2 cellular contexts compared by ENCODE assay signal in the genomic region with DNA sequence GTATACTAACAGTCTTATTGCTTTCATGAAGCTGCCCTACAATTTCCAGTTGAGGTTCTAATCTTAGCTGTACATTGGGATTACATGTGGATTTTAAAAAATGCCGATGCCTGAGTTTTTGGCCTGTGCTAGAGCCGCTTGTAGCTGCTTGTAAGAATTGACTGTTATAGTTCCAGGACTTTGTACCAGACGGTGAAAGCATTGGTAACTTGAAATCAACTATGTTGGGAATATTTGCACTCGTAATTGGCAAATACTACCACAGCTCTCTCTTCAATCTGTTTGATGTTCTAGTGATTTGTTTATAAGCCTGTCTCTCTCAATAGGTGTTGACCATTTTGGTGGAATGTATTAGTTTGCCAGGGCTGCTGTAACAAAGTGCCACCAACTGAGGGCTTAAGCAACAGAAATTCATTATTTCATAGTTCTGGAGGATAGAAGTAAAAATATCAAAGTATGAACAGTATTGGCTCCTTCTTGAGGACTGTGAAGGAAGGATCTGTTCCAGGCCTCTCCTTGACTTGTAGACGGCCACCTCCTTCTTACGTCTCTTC.
TF ChIP-seq lines count a peak whose summit lies in the region.

No MANE protein-coding gene starts in this region.

TF ChIP-seq in IMR-90, 13 proteins besides CTCF, POLR2A, EP300 and RAD21 (continued from another document):
- TF ChIP-seq, protein P1, sequence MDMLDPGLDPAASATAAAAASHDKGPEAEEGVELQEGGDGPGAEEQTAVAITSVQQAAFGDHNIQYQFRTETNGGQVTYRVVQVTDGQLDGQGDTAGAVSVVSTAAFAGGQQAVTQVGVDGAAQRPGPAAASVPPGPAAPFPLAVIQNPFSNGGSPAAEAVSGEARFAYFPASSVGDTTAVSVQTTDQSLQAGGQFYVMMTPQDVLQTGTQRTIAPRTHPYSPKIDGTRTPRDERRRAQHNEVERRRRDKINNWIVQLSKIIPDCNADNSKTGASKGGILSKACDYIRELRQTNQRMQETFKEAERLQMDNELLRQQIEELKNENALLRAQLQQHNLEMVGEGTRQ (IDR thresholded peaks at IDR 0.05; ENCODE audit: low read depth, low read length): no peak
- TF ChIP-seq MXI1 (IDR thresholded peaks at IDR 0.05; ENCODE audit: borderline replicate concordance, low read depth, low read length): no peak

TF ChIP-seq in liver, 16 proteins besides CTCF, POLR2A, EP300 and RAD21 (continued from another document):
- TF ChIP-seq, protein P2, sequence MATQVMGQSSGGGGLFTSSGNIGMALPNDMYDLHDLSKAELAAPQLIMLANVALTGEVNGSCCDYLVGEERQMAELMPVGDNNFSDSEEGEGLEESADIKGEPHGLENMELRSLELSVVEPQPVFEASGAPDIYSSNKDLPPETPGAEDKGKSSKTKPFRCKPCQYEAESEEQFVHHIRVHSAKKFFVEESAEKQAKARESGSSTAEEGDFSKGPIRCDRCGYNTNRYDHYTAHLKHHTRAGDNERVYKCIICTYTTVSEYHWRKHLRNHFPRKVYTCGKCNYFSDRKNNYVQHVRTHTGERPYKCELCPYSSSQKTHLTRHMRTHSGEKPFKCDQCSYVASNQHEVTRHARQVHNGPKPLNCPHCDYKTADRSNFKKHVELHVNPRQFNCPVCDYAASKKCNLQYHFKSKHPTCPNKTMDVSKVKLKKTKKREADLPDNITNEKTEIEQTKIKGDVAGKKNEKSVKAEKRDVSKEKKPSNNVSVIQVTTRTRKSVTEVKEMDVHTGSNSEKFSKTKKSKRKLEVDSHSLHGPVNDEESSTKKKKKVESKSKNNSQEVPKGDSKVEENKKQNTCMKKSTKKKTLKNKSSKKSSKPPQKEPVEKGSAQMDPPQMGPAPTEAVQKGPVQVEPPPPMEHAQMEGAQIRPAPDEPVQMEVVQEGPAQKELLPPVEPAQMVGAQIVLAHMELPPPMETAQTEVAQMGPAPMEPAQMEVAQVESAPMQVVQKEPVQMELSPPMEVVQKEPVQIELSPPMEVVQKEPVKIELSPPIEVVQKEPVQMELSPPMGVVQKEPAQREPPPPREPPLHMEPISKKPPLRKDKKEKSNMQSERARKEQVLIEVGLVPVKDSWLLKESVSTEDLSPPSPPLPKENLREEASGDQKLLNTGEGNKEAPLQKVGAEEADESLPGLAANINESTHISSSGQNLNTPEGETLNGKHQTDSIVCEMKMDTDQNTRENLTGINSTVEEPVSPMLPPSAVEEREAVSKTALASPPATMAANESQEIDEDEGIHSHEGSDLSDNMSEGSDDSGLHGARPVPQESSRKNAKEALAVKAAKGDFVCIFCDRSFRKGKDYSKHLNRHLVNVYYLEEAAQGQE (IDR thresholded peaks at IDR 0.05): no peak
- TF ChIP-seq FOXA2 (IDR thresholded peaks at IDR 0.05) (no peak), SP1 (IDR thresholded peaks at IDR 0.05) (peak; percentile 85), HNF4A (conservative IDR thresholded peaks at IDR 0.05) (peak; percentile 90 to 94), YY1 (IDR thresholded peaks at IDR 0.05) (peak; percentile 40), RXRA (IDR thresholded peaks at IDR 0.05) (peak in 1 of 2 donors; percentile 41), JUND (IDR thresholded peaks at IDR 0.05) (peak; percentile 25 to 36)
- TF ChIP-seq, protein P3, sequence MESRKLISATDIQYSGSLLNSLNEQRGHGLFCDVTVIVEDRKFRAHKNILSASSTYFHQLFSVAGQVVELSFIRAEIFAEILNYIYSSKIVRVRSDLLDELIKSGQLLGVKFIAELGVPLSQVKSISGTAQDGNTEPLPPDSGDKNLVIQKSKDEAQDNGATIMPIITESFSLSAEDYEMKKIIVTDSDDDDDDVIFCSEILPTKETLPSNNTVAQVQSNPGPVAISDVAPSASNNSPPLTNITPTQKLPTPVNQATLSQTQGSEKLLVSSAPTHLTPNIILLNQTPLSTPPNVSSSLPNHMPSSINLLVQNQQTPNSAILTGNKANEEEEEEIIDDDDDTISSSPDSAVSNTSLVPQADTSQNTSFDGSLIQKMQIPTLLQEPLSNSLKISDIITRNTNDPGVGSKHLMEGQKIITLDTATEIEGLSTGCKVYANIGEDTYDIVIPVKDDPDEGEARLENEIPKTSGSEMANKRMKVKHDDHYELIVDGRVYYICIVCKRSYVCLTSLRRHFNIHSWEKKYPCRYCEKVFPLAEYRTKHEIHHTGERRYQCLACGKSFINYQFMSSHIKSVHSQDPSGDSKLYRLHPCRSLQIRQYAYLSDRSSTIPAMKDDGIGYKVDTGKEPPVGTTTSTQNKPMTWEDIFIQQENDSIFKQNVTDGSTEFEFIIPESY (IDR thresholded peaks at IDR 0.05): peak; percentile 56
- TF ChIP-seq, protein P4, sequence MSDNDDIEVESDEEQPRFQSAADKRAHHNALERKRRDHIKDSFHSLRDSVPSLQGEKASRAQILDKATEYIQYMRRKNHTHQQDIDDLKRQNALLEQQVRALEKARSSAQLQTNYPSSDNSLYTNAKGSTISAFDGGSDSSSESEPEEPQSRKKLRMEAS (IDR thresholded peaks at IDR 0.05): peak; percentile 12
